34 cellular contexts compared by ENCODE assay signal in the genomic region with DNA sequence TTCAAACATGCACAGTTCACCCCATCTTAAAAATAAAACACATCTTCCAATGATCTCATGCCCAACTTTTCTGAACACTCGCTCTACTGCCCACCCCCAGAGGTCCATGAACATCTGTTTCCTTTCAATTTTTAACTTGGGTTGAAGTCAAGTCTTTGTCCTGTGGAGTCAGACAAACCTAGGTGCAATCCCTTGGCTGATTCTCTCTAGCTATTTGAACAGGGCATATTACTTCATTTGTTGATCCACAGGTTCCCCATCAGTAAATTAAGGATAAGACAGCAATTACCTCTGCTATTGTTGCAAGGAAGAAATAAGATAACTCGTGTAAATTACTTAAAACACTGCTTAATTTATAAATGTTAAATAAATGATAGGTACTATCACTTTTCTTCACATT.
"Had no signal": no experiment of that assay in that cellular context is flagged by ENCODE, and none has a peak within 500 bp of the region (broad histone marks: within the 10 kb centered on the region; RNA-seq: fewer than 3 reads in every experiment).

No MANE protein-coding gene starts in this region.

- H3K27me3 ChIP-seq: MG63 had no signal

- H3K4me3 ChIP-seq: MG63 had no signal

- H3K36me3 ChIP-seq: MG63 had no signal

- DNase-seq: Karpas-422, Kasumi-1, MG63, MV-4-11, NCI-H1048, NCI-H1092, NCI-H1092 treated with DMSO at 0.1 percent for 48 hours, NCI-H1105, NCI-H1105 treated with DMSO at 0.1 percent for 48 hours, NCI-H1417, NCI-H1417 treated with DMSO at 0.1 percent for 48 hours, NCI-H1436, NCI-H1436 treated with DMSO at 0.1 percent for 48 hours, NCI-H146, NCI-H1694, NCI-H1694 treated with DMSO at 0.1 percent for 48 hours, NCI-H187, NCI-H187 treated with DMSO at 0.1 percent for 48 hours, NCI-H1930, NCI-H2029, NCI-H2029 treated with DMSO at 0.1 percent for 48 hours, NCI-H2081, NCI-H2081 treated with DMSO at 0.1 percent for 48 hours, NCI-H2107, NCI-H2171, NCI-H2171 treated with DMSO at 0.1 percent for 48 hours, NCI-H2227 treated with DMSO at 0.1 percent for 48 hours, NCI-H226, NCI-H345, NCI-H446, NCI-H446 treated with DMSO at 0.1 percent for 48 hours, NCI-H510A, NCI-H510A treated with DMSO at 0.1 percent for 48 hours, NCI-H524 had no signal

- H3K9me3 ChIP-seq: MG63 had no signal
